ENCODE assay signal across 1 cellular context in genomic region chr7:76380623-76380966, GRCh38.
TF ChIP-seq lines count a peak whose summit lies in the region.

No MANE protein-coding gene starts in this region.

TF ChIP-seq in H1, 55 proteins besides CTCF, POLR2A, EP300 and RAD21:
- TF ChIP-seq TAF7 (optimal IDR thresholded peaks at IDR 0.05; ENCODE audit: borderline replicate concordance, low read depth, low read length), result no peak
- no peak for TF ChIP-seq CBX5 (IDR thresholded peaks at IDR 0.05; ENCODE audit: low read depth, low read length)
- TF ChIP-seq SIX5 (IDR thresholded peaks at IDR 0.05; ENCODE audit: low read depth, low read length), result no peak
- TF ChIP-seq SP4 (IDR thresholded peaks at IDR 0.05; ENCODE audit: low read length), result no peak
